ENCODE assay signal across 1 cellular context in genomic region chr10:30176776-30177533, GRCh38.
TF ChIP-seq lines count a peak whose summit lies in the region.

No MANE protein-coding gene starts in this region.

TF ChIP-seq in HepG2, 621 proteins besides CTCF, POLR2A, EP300 and RAD21 (continued from another document):
- peak; percentile 30; the same call in 1 of the 2 replicates for TF ChIP-seq MAFF (IDR thresholded peaks at IDR 0.05; ENCODE audit: low read depth, low read length)
- no peak for TF ChIP-seq CENPT (CRISPR knock-in tag; IDR thresholded peaks at IDR 0.05; ENCODE audit: low read depth)
- no peak for TF ChIP-seq ZNF430 (CRISPR knock-in tag; IDR thresholded peaks at IDR 0.05)
